In the genomic region with DNA sequence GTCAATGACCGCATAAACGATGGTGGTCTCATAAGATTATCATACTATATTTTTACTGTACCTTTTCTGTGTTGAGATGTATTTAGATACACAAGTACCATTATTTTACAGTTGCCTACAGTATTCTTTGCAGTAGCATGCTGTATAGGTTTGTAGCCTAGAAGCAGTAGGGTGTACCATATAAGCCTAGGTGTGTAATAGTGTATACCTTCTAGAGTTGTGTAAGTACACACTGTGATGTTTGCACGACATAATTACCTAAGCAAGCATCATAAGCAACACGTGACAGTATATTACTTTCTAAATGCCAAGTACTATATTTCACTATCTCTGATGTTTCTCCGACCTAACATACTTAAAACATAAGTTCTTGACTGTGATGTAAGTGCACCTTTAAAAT, we compare ENCODE assay signal across 9 cellular contexts. TPM values are rescaled to one million over a fixed set of nuclear protein-coding genes. Genes with fewer than 3 reads are reported as not detected.
DNase-seq lines count a peak whose midpoint lies in the region; ATAC-seq, FAIRE-seq and TF ChIP-seq lines count a peak whose summit lies in the region.
"Had no signal": no experiment of that assay in that cellular context is flagged by ENCODE, and none has a peak within 500 bp of the region (broad histone marks: within the 10 kb centered on the region; RNA-seq: fewer than 3 reads in every experiment).

No MANE protein-coding gene starts in this region.

- H3K4me3 ChIP-seq in skeletal muscle cell (ENCODE audit: low read depth, low read length) = peak overlapping the region; percentile 25

- peaks cover 34% of the 10 kb centered on the region for H3K4me1 ChIP-seq in foreskin keratinocyte

- peak overlapping the region; percentile 87 for H3K27ac ChIP-seq in foreskin keratinocyte

- H3K27ac Mint-ChIP-seq in activated naive CD4-positive, alpha-beta T cell treated with anti-CD3 and anti-CD28 coated beads, Interleukin-2, amount 50 U/mL, for 72 hours = peak overlapping the region; percentile 24 to 90

- no peaks in the 10 kb centered on the region for H3K9me3 Mint-ChIP-seq in activated naive CD4-positive, alpha-beta T cell treated with anti-CD3 and anti-CD28 coated beads, Interleukin-2, amount 50 U/mL, for 72 hours

- peaks cover 9 to 17% of the 10 kb centered on the region in 2 donors for H3K36me3 Mint-ChIP-seq in activated naive CD4-positive, alpha-beta T cell treated with anti-CD3 and anti-CD28 coated beads, Interleukin-2, amount 50 U/mL, for 72 hours

- TF ChIP-seq CTCF in foreskin keratinocyte (conservative IDR thresholded peaks at IDR 0.05) = no peak

- DNase-seq in GM19239 (ENCODE audit: insufficient read length, low spot score) = no peak
- DNase-seq in activated naive CD4-positive, alpha-beta T cell treated with anti-CD3 and anti-CD28 coated beads, Interleukin-2, amount 50 U/mL, for 72 hours (ENCODE audit: low spot score in 2 of 2) = no peak
- DNase-seq in foreskin keratinocyte = peak in 1 of 2 donors; percentile 64
- no peak for DNase-seq in skeletal muscle cell (ENCODE audit: low read depth)
- no peak for DNase-seq in cerebellar nuclear complex (lab: John Stamatoyannopoulos, UW)
- DNase-seq: NCI-H2171 had no signal

- H3K27me3 ChIP-seq in foreskin keratinocyte = no peaks in the 10 kb centered on the region

- ATAC-seq in activated naive CD4-positive, alpha-beta T cell treated with anti-CD3 and anti-CD28 coated beads, Interleukin-2, amount 50 U/mL, for 72 hours = peak; percentile 52 to 53
- peak; percentile 65 for ATAC-seq in foreskin keratinocyte
- ATAC-seq in GM21576 (IDR thresholded peaks at IDR 0.05; ENCODE audit: unreplicated experiment) = no peak
- no peak for ATAC-seq in HG02852 (IDR thresholded peaks at IDR 0.05; ENCODE audit: unreplicated experiment)
- ATAC-seq in GM18873 (IDR thresholded peaks at IDR 0.05; ENCODE audit: low FRiP score, unreplicated experiment) = no peak

- peak; percentile 85 for FAIRE-seq in GM19239 (lab: Jason Lieb, UNC)

RNA-seq across cellular contexts. Expression of a gene that starts 2.7 kb away (rescaled TPM):
- total RNA-seq in activated naive CD4-positive, alpha-beta T cell treated with anti-CD3 and anti-CD28 coated beads, Interleukin-2, amount 50 U/mL, for 72 hours = 10 to 100 TPM; 12.0 to 12.5 TPM
- 4.7 and 6.3 TPM in 2 replicates for total RNA-seq in foreskin keratinocyte
- 4.0 and 6.5 TPM in 2 replicates for polyA plus RNA-seq in foreskin keratinocyte

Comparison
In these comparisons a context has a peak if more than half of its experiments do, and no peak if none do; other contexts are left out.
1. ATAC-seq: peak in activated naive CD4-positive, alpha-beta T cell treated with anti-CD3 and anti-CD28 coated beads, Interleukin-2, amount 50 U/mL, for 72 hours (2 of 2) and foreskin keratinocyte (single experiment); none in GM21576 (single experiment), HG02852 (single experiment) and GM18873 (single experiment).